ENCODE assay signal across 12 cellular contexts in genomic region chr1:202578001-202578500, GRCh38.
A peak's percentile ranks its signal among the peaks of the same experiment; 100 is the strongest.
DNase-seq lines count a peak whose midpoint lies in the region; ATAC-seq and TF ChIP-seq lines count a peak whose summit lies in the region.
"Had no signal": no experiment of that assay in that cellular context is flagged by ENCODE, and none has a peak within 500 bp of the region (broad histone marks: within the 10 kb centered on the region; RNA-seq: fewer than 3 reads in every experiment).

No MANE protein-coding gene starts in this region.

- CTCF ChIA-PET in activated CD4-positive, alpha-beta T cell treated with anti-CD3 and anti-CD28 coated beads, Interleukin-2, amount 10 ng/mL, durations not matched to agents 7 days and 5 days (lab: Charles Lee) = interaction anchor here (1.2 kb wide), 1 partner anchor 12 kb away, joined by 4 read pairs; no protein-coding TSS in a partner anchor

- no peak overlapping the region for H2AFZ ChIP-seq in OCI-LY3 (ENCODE audit: low read depth, low read length)

- no peak for ATAC-seq in body of pancreas
- ATAC-seq: activated CD4-positive, CD25-positive, alpha-beta regulatory T cell treated with anti-CD3 and anti-CD28 coated beads, Interleukin-2, amount 50 U/mL, for 24 hours; activated naive CD4-positive, alpha-beta T cell treated with anti-CD3 and anti-CD28 coated beads, Interleukin-2, amount 50 U/mL, for 72 hours had no signal

- 0 out of 2 replicates have a peak overlapping the region, but pooled peaks have one; percentile 8 for H3K4me2 ChIP-seq in OCI-LY3 (ENCODE audit: low read length)

- peaks cover 10% of the 10 kb centered on the region for H3K4me1 ChIP-seq in OCI-LY3 (ENCODE audit: low read length)
- peaks cover 14% of the 10 kb centered on the region for H3K4me1 ChIP-seq in body of pancreas

- POLR2A ChIA-PET in activated CD4-positive, alpha-beta T cell treated with anti-CD3 and anti-CD28 coated beads, Interleukin-2, amount 10 ng/mL, durations not matched to agents 7 days and 5 days (lab: Charles Lee) = no interaction called here

- no peaks in the 10 kb centered on the region for H4K20me1 ChIP-seq in OCI-LY3 (ENCODE audit: insufficient read depth, low read length)

- no peak for TF ChIP-seq POLR2A in body of pancreas (IDR thresholded peaks at IDR 0.05)

- peak overlapping the region; percentile 46 for H3K27ac Mint-ChIP-seq in neural crest cell (ENCODE audit: unreplicated experiment)
- no peak overlapping the region for H3K27ac Mint-ChIP-seq in activated CD4-positive, alpha-beta T cell treated with anti-CD3 and anti-CD28 coated beads, Interleukin-2, amount 10 ng/mL, durations not matched to agents 7 days and 5 days
- H3K27ac Mint-ChIP-seq: activated naive CD4-positive, alpha-beta T cell treated with anti-CD3 and anti-CD28 coated beads, Interleukin-2, amount 50 U/mL, for 72 hours; CD4-positive, CD25-positive, alpha-beta regulatory T cell had no signal

- peaks cover 23% of the 10 kb centered on the region for H3K4me1 Mint-ChIP-seq in neural crest cell
- H3K4me1 Mint-ChIP-seq in activated CD4-positive, alpha-beta T cell treated with anti-CD3 and anti-CD28 coated beads, Interleukin-2, amount 10 ng/mL, durations not matched to agents 7 days and 5 days = no peaks in the 10 kb centered on the region

- H3K9ac ChIP-seq in OCI-LY3 (ENCODE audit: low read length) = no peak overlapping the region

- H3K4me3 ChIP-seq in OCI-LY3 (ENCODE audit: low read length) = no peak overlapping the region
- no peak overlapping the region for H3K4me3 ChIP-seq in body of pancreas

- H3K9me3 ChIP-seq in OCI-LY3 (ENCODE audit: insufficient read depth, low read length) (no peaks in the 10 kb centered on the region), body of pancreas (no peaks in the 10 kb centered on the region)

- H3K36me3 Mint-ChIP-seq in neural crest cell (ENCODE audit: low read depth) = peaks cover 7% of the 10 kb centered on the region
- peaks cover 3% of the 10 kb centered on the region for H3K36me3 Mint-ChIP-seq in activated CD4-positive, alpha-beta T cell treated with anti-CD3 and anti-CD28 coated beads, Interleukin-2, amount 10 ng/mL, durations not matched to agents 7 days and 5 days (ENCODE audit: low read depth)

- 76 to 82% methylated on average over 4 of the region's 4 CpGs for WGBS in body of pancreas, 2 donors

- H3K27me3 ChIP-seq in OCI-LY3 (ENCODE audit: low read depth, low read length) (no peaks in the 10 kb centered on the region), body of pancreas (no peaks in the 10 kb centered on the region)

- H3K36me3 ChIP-seq in OCI-LY3 (replicated peaks; ENCODE audit: low read depth, low read length) (no peaks in the 10 kb centered on the region), body of pancreas (replicated peaks in 1 of 2; ENCODE audit: insufficient read depth in 1 of 2, low read depth in 2 of 2) (no peaks in the 10 kb centered on the region)

- intact Hi-C loops in body of pancreas (cut with DNase I) = no loop called here

- H3K4me3 Mint-ChIP-seq in neural crest cell = no peak overlapping the region
- H3K4me3 Mint-ChIP-seq in activated CD4-positive, alpha-beta T cell treated with anti-CD3 and anti-CD28 coated beads, Interleukin-2, amount 10 ng/mL, durations not matched to agents 7 days and 5 days = no peak overlapping the region
- H3K4me3 Mint-ChIP-seq: CD4-positive, CD25-positive, alpha-beta regulatory T cell had no signal

- DNase-seq in EH (ENCODE audit: low read depth) (peak; percentile 86), epithelial cell of prostate (ENCODE audit: low read depth, low spot score) (no peak), neural crest cell (ENCODE audit: low read depth, low spot score) (no peak), NCI-H510A (lab: John Stamatoyannopoulos, UW) (no peak), body of pancreas (no peak)
- DNase-seq in stimulated activated CD8-positive, alpha-beta memory T cell treated with anti-CD3 and anti-CD28 coated beads, Interleukin-4, amount 100 ng/mL, for 48 hours = no peak
- no peak for DNase-seq in activated CD4-positive, alpha-beta T cell treated with anti-CD3 and anti-CD28 coated beads, Interleukin-2, amount 10 ng/mL, durations not matched to agents 7 days and 5 days
- DNase-seq: CD4-positive, CD25-positive, alpha-beta regulatory T cell; occipital lobe had no signal

- H3K27me3 Mint-ChIP-seq in neural crest cell (ENCODE audit: low read depth) = no peaks in the 10 kb centered on the region
- no peaks in the 10 kb centered on the region for H3K27me3 Mint-ChIP-seq in activated CD4-positive, alpha-beta T cell treated with anti-CD3 and anti-CD28 coated beads, Interleukin-2, amount 10 ng/mL, durations not matched to agents 7 days and 5 days
- H3K27me3 Mint-ChIP-seq: CD4-positive, CD25-positive, alpha-beta regulatory T cell had no signal

- TF ChIP-seq CTCF in OCI-LY3 (IDR thresholded peaks at IDR 0.05; ENCODE audit: low read depth, low read length) (no peak), neural crest cell (conservative IDR thresholded peaks at IDR 0.05) (no peak), body of pancreas (IDR thresholded peaks at IDR 0.05) (no peak)

- H3K9me3 Mint-ChIP-seq in neural crest cell = no peaks in the 10 kb centered on the region
- H3K9me3 Mint-ChIP-seq in activated CD4-positive, alpha-beta T cell treated with anti-CD3 and anti-CD28 coated beads, Interleukin-2, amount 10 ng/mL, durations not matched to agents 7 days and 5 days = no peaks in the 10 kb centered on the region
- H3K9me3 Mint-ChIP-seq: activated naive CD4-positive, alpha-beta T cell treated with anti-CD3 and anti-CD28 coated beads, Interleukin-2, amount 50 U/mL, for 72 hours; CD4-positive, CD25-positive, alpha-beta regulatory T cell had no signal

- no peaks in the 10 kb centered on the region for H3K79me2 ChIP-seq in OCI-LY3 (ENCODE audit: low read length)

- no peak overlapping the region for H3K27ac ChIP-seq in OCI-LY3 (ENCODE audit: low read length)
- H3K27ac ChIP-seq in epithelial cell of prostate = peak overlapping the region; percentile 73
- peak overlapping the region in 1 of 4 donors; percentile 14 for H3K27ac ChIP-seq in body of pancreas
